ENCODE assay signal across 28 cellular contexts in genomic region chr2:143075711-143076110, GRCh38. TPM values are rescaled to one million over a fixed set of nuclear protein-coding genes. Genes with fewer than 3 reads are reported as not detected.
"Had no signal": no experiment of that assay in that cellular context is flagged by ENCODE, and none has a peak within 500 bp of the region (broad histone marks: within the 10 kb centered on the region; RNA-seq: fewer than 3 reads in every experiment).

No MANE protein-coding gene starts in this region.

- H3K9me3 ChIP-seq: colonic mucosa, esophagus squamous epithelium, gastrocnemius medialis, mucosa of descending colon had no signal

- H3K36me3 Mint-ChIP-seq: mesothelial cell of epicardium, naive B cell had no signal

- H3K4me1 Mint-ChIP-seq: mesothelial cell of epicardium, naive B cell had no signal

- H3K4me3 Mint-ChIP-seq: dendritic cell treated with granulocyte-macrophage colony-stimulating factor and Interleukin-4, amounts not matched to agents 40 ng/mL and 50 ng/mL, for 4 days; effector memory CD8-positive, alpha-beta T cell; endodermal cell; mesothelial cell of epicardium; naive B cell had no signal

- ATAC-seq: effector memory CD8-positive, alpha-beta T cell; esophagus mucosa; gastrocnemius medialis; heart right ventricle; left cardiac atrium; left lung; left ventricle myocardium superior; lower lobe of right lung; mucosa of descending colon had no signal

- H3K9me3 Mint-ChIP-seq: effector memory CD8-positive, alpha-beta T cell had no signal

- H3K36me3 ChIP-seq: colonic mucosa, esophagus squamous epithelium, gastrocnemius medialis, heart right ventricle, left lung, lower lobe of right lung had no signal

- H3K27me3 Mint-ChIP-seq: dendritic cell treated with granulocyte-macrophage colony-stimulating factor and Interleukin-4, amounts not matched to agents 40 ng/mL and 50 ng/mL, for 4 days; effector memory CD8-positive, alpha-beta T cell; naive B cell had no signal

- H3K4me1 ChIP-seq: colonic mucosa, esophagus squamous epithelium, gastrocnemius medialis, heart right ventricle, left lung, lower lobe of right lung had no signal

- H3K4me3 ChIP-seq: colonic mucosa, esophagus squamous epithelium, gastrocnemius medialis, heart right ventricle, left lung, lower lobe of right lung, mucosa of descending colon had no signal

- H3K27ac ChIP-seq: colonic mucosa, epithelial cell of prostate, esophagus squamous epithelium, gastrocnemius medialis, heart right ventricle, left lung, lower lobe of right lung had no signal

- H3K27ac Mint-ChIP-seq: dendritic cell treated with granulocyte-macrophage colony-stimulating factor and Interleukin-4, amounts not matched to agents 40 ng/mL and 50 ng/mL, for 4 days; effector memory CD8-positive, alpha-beta T cell; endodermal cell; mesothelial cell of epicardium; naive B cell had no signal

- DNase-seq: colonic mucosa; effector CD8-positive, alpha-beta T cell; effector memory CD8-positive, alpha-beta T cell; endodermal cell; erythroblast; esophagus squamous epithelium; foreskin fibroblast; foreskin melanocyte; gastrocnemius medialis; glutamatergic neuron; head of caudate nucleus; heart right ventricle; hippocampal formation; left cardiac atrium; left lung; left ventricle myocardium superior; lower lobe of right lung; mucosa of descending colon; naive B cell had no signal

- H3K27me3 ChIP-seq: colonic mucosa, esophagus squamous epithelium, gastrocnemius medialis, heart right ventricle, left lung had no signal

RNA-seq across cellular contexts. Expression of gene ARHGAP15, which starts 53.5 kb away (rescaled TPM):
- total RNA-seq: glomerular endothelial cell, kidney epithelial cell, lung microvascular endothelial cell, myocyte had no signal
- polyA plus RNA-seq: keratinocyte had no signal
